ENCODE assay signal across 18 cellular contexts in genomic region chr17:60901806-60902205, GRCh38.
DNase-seq lines count a peak whose midpoint lies in the region; ATAC-seq, FAIRE-seq and TF ChIP-seq lines count a peak whose summit lies in the region.
"Had no signal": no experiment of that assay in that cellular context is flagged by ENCODE, and none has a peak within 500 bp of the region (broad histone marks: within the 10 kb centered on the region; RNA-seq: fewer than 3 reads in every experiment).

No MANE protein-coding gene starts in this region.

- CTCF ChIA-PET in HEK293T (lab: Yijun Ruan, JAX): no interaction called here

- POLR2A ChIA-PET in HEK293T (lab: Yijun Ruan, JAX): no interaction called here

- peaks cover 12% of the 10 kb centered on the region for H3K9me3 Mint-ChIP-seq in stimulated activated effector memory CD8-positive, alpha-beta T cell treated with anti-CD3 and anti-CD28 coated beads, Interleukin-12 subunit alpha, Interleukin-12 subunit beta, amount 100 ng/mL, for 72 hours

- in situ Hi-C loops in astrocyte of the cerebellum (cut with HindIII; ENCODE audit: low sequenced_read_pairs): no loop called here

- no peaks in the 10 kb centered on the region for H3K4me1 Mint-ChIP-seq in stimulated activated effector memory CD8-positive, alpha-beta T cell treated with anti-CD3 and anti-CD28 coated beads, Interleukin-12 subunit alpha, Interleukin-12 subunit beta, amount 100 ng/mL, for 72 hours
- H3K4me1 Mint-ChIP-seq: activated naive CD4-positive, alpha-beta T cell treated with anti-CD3 and anti-CD28 coated beads, Interleukin-2, amount 10 ng/mL, durations not matched to agents 7 days and 5 days; natural killer cell had no signal

- no peak for TF ChIP-seq CTCF in astrocyte of the cerebellum (IDR thresholded peaks at IDR 0.05; ENCODE audit: low read depth, low read length, missing control alignments)

- DNase-seq in HEK293T (ENCODE audit: extremely low spot score) (no peak), astrocyte of the cerebellum (ENCODE audit: low read depth) (peak; percentile 27), fibroblast of the conjunctiva (ENCODE audit: low read depth) (peak; percentile 38), KG1 (lab: John Stamatoyannopoulos, UW) (no peak), NCI-H748 treated with DMSO at 0.1 percent for 48 hours (lab: John Stamatoyannopoulos, UW) (no peak)
- DNase-seq in stimulated activated effector memory CD8-positive, alpha-beta T cell treated with anti-CD3 and anti-CD28 coated beads, Interleukin-12 subunit alpha, Interleukin-12 subunit beta, amount 100 ng/mL, for 72 hours (ENCODE audit: low spot score in 2 of 2): no peak
- DNase-seq: activated naive CD4-positive, alpha-beta T cell treated with anti-CD3 and anti-CD28 coated beads, Interleukin-2, amount 10 ng/mL, durations not matched to agents 7 days and 5 days; AML-193; cortex of kidney; DMS79; glutamatergic neuron; natural killer cell; NCI-H524 treated with DMSO at 0.1 percent for 48 hours; SHP77 treated with DMSO at 0.1 percent for 48 hours had no signal

- no peak overlapping the region for H3K4me3 ChIP-seq in astrocyte of the cerebellum (ENCODE audit: low read depth, low read length)

- no peak overlapping the region for H3K27ac Mint-ChIP-seq in stimulated activated effector memory CD8-positive, alpha-beta T cell treated with anti-CD3 and anti-CD28 coated beads, Interleukin-12 subunit alpha, Interleukin-12 subunit beta, amount 100 ng/mL, for 72 hours
- H3K27ac Mint-ChIP-seq: activated naive CD4-positive, alpha-beta T cell treated with anti-CD3 and anti-CD28 coated beads, Interleukin-2, amount 10 ng/mL, durations not matched to agents 7 days and 5 days; natural killer cell had no signal

- FAIRE-seq in A204.1 (lab: Jason Lieb, UNC): peak; percentile 96
- FAIRE-seq: GM19239 had no signal

- no peak overlapping the region for H3K4me3 Mint-ChIP-seq in stimulated activated effector memory CD8-positive, alpha-beta T cell treated with anti-CD3 and anti-CD28 coated beads, Interleukin-12 subunit alpha, Interleukin-12 subunit beta, amount 100 ng/mL, for 72 hours
- H3K4me3 Mint-ChIP-seq: activated naive CD4-positive, alpha-beta T cell treated with anti-CD3 and anti-CD28 coated beads, Interleukin-2, amount 10 ng/mL, durations not matched to agents 7 days and 5 days; natural killer cell had no signal

- no peaks in the 10 kb centered on the region for H3K36me3 Mint-ChIP-seq in stimulated activated effector memory CD8-positive, alpha-beta T cell treated with anti-CD3 and anti-CD28 coated beads, Interleukin-12 subunit alpha, Interleukin-12 subunit beta, amount 100 ng/mL, for 72 hours

- no peak for ATAC-seq in stimulated activated effector memory CD8-positive, alpha-beta T cell treated with anti-CD3 and anti-CD28 coated beads, Interleukin-12 subunit alpha, Interleukin-12 subunit beta, amount 100 ng/mL, for 72 hours
- no peak for ATAC-seq in GM21526 (IDR thresholded peaks at IDR 0.05; ENCODE audit: low FRiP score, unreplicated experiment)
- ATAC-seq: left lobe of liver, natural killer cell had no signal

TF ChIP-seq in HEK293T, 16 proteins besides CTCF, POLR2A, EP300 and RAD21:
- no peak for TF ChIP-seq ARNT (IDR thresholded peaks at IDR 0.05)
- no peak for TF ChIP-seq FOXA1 (IDR thresholded peaks at IDR 0.05)
- TF ChIP-seq ELF4 (IDR thresholded peaks at IDR 0.05): no peak
- TF ChIP-seq L3MBTL2 (conservative IDR thresholded peaks at IDR 0.05): no peak
- TF ChIP-seq TARDBP (IDR thresholded peaks at IDR 0.05): no peak
- TF ChIP-seq NFRKB (IDR thresholded peaks at IDR 0.05): no peak
- TF ChIP-seq FOXM1 (IDR thresholded peaks at IDR 0.05; ENCODE audit: borderline replicate concordance): no peak
- TF ChIP-seq, protein P1, sequence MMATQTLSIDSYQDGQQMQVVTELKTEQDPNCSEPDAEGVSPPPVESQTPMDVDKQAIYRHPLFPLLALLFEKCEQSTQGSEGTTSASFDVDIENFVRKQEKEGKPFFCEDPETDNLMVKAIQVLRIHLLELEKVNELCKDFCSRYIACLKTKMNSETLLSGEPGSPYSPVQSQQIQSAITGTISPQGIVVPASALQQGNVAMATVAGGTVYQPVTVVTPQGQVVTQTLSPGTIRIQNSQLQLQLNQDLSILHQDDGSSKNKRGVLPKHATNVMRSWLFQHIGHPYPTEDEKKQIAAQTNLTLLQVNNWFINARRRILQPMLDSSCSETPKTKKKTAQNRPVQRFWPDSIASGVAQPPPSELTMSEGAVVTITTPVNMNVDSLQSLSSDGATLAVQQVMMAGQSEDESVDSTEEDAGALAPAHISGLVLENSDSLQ (IDR thresholded peaks at IDR 0.05): peak; percentile 82

Comparison
In these comparisons a context has a peak if more than half of its experiments do, and no peak if none do; other contexts are left out.
1. DNase-seq: peak in astrocyte of the cerebellum (single experiment) and fibroblast of the conjunctiva (single experiment); none in HEK293T (single experiment), KG1 (single experiment), stimulated activated effector memory CD8-positive, alpha-beta T cell treated with anti-CD3 and anti-CD28 coated beads, Interleukin-12 subunit alpha, Interleukin-12 subunit beta, amount 100 ng/mL, for 72 hours (0 of 2) and NCI-H748 treated with DMSO at 0.1 percent for 48 hours (single experiment).